1 cellular context compared by ENCODE assay signal in the genomic region with DNA sequence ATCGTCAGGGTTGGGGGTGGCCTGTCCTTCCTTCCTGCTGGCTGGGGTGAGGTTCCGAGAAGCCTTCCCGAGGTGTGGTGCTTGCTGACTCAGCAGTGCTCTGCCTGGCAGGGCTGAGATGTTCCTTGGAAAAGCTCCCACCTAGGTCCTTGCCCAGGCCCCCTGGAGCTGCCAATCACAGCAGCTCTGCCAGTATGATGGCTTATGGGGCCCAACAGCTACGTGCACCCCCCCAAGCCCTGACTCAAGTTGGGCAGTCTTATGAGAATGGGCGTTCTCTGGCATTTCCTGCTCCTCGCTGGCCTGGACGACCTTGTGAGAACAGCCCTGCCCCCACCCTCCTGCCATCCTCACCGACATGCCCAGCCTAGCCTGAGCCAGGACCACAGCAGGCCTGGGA.
TF ChIP-seq lines count a peak whose summit lies in the region.

No MANE protein-coding gene starts in this region.

TF ChIP-seq in WTC11, 78 proteins besides CTCF, POLR2A, EP300 and RAD21:
- TF ChIP-seq, protein P1, sequence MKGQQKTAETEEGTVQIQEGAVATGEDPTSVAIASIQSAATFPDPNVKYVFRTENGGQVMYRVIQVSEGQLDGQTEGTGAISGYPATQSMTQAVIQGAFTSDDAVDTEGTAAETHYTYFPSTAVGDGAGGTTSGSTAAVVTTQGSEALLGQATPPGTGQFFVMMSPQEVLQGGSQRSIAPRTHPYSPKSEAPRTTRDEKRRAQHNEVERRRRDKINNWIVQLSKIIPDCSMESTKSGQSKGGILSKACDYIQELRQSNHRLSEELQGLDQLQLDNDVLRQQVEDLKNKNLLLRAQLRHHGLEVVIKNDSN (CRISPR knock-in tag; IDR thresholded peaks at IDR 0.05): no peak
- TF ChIP-seq SMAD3 (CRISPR knock-in tag; IDR thresholded peaks at IDR 0.05; ENCODE audit: borderline replicate concordance) (no peak), ZBTB21 (CRISPR knock-in tag; IDR thresholded peaks at IDR 0.05; ENCODE audit: borderline replicate concordance) (0 out of 2 replicates have a peak, but pooled peaks have one; percentile 27)
